In the genomic region with DNA sequence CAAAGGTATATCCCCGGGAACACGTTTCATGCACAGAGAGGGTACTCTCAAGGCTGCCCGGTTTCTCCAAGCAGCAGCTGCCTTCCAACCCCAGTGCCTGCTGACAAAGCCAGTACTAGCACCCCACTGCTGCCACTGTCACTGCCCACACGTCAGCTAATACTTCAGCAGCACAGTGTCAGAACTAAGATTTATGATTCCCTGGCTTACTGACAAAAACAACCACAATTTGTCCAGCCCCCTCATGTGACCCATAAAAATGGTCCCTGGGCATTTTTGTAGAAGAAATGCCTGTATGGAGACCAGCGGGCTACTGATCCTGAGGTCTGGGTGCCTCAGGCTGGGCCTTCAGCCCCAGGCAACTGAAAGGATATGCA, we compare ENCODE assay signal across 12 cellular contexts. TPM values are rescaled to one million over a fixed set of nuclear protein-coding genes. Genes with fewer than 3 reads are reported as not detected.
A peak's percentile ranks its signal among the peaks of the same experiment; 100 is the strongest.
DNase-seq lines count a peak whose midpoint lies in the region; ATAC-seq and TF ChIP-seq lines count a peak whose summit lies in the region.
"Had no signal": no experiment of that assay in that cellular context is flagged by ENCODE, and none has a peak within 500 bp of the region (broad histone marks: within the 10 kb centered on the region; RNA-seq: fewer than 3 reads in every experiment).

No MANE protein-coding gene starts in this region.

- no peak overlapping the region for H3K4me3 ChIP-seq in HEK293 (ENCODE audit: low read depth, low read length)
- H3K4me3 ChIP-seq in ascending aorta, result no peak overlapping the region
- no peak overlapping the region for H3K4me3 ChIP-seq in left ventricle myocardium inferior

- peaks cover 8% of the 10 kb centered on the region for H3K36me3 Mint-ChIP-seq in memory B cell

- peaks cover 0 to 34% of the 10 kb centered on the region in 2 experiments; a peak in 2 of 3 replicates for H3K36me3 ChIP-seq in HEK293 (ENCODE audit: control insufficient read depth in 2 of 2, insufficient read depth in 1 of 2, low read length in 2 of 2)
- peaks cover 8 to 11% of the 10 kb centered on the region in 2 donors for H3K36me3 ChIP-seq in ascending aorta
- peaks cover 32% of the 10 kb centered on the region for H3K36me3 ChIP-seq in left ventricle myocardium inferior

- H3K4me3 Mint-ChIP-seq in memory B cell, result no peak overlapping the region
- H3K4me3 Mint-ChIP-seq: activated CD8-positive, alpha-beta T cell treated with anti-CD3 and anti-CD28 coated beads, Interleukin-2, amount 10 ng/mL, durations not matched to agents 7 days and 5 days had no signal

- peak overlapping the region; percentile 87 for H3K27ac Mint-ChIP-seq in memory B cell

- POLR2A ChIA-PET in HEK293 (lab: Yijun Ruan, JAX), result no interaction called here

- no peak for ATAC-seq in memory B cell (ENCODE audit: low read depth)
- ATAC-seq: activated CD8-positive, alpha-beta T cell treated with anti-CD3 and anti-CD28 coated beads, Interleukin-2, amount 10 ng/mL, durations not matched to agents 7 days and 5 days had no signal

- H3K9me3 Mint-ChIP-seq in memory B cell, result no peaks in the 10 kb centered on the region

- H3K9me3 ChIP-seq in HEK293 (ENCODE audit: control insufficient read depth, insufficient read depth, low read depth, low read length) (no peaks in the 10 kb centered on the region), ascending aorta (no peaks in the 10 kb centered on the region), left ventricle myocardium inferior (replicated peaks) (no peaks in the 10 kb centered on the region)

- TF ChIP-seq CTCF in HEK293 (tag by site-specific recombination; IDR thresholded peaks at IDR 0.05), result no peak
- TF ChIP-seq CTCF in ascending aorta (IDR thresholded peaks at IDR 0.05), result no peak
- no peak for TF ChIP-seq CTCF in left ventricle myocardium inferior (IDR thresholded peaks at IDR 0.05; ENCODE audit: borderline replicate concordance)
- TF ChIP-seq CTCF in GM10266 (IDR thresholded peaks at IDR 0.05; ENCODE audit: control insufficient read depth, insufficient read depth, low read depth, missing control alignments), result no peak

- H3K27me3 ChIP-seq in ascending aorta (no peaks in the 10 kb centered on the region), left ventricle myocardium inferior (ENCODE audit: low read depth) (no peaks in the 10 kb centered on the region)

- CTCF ChIA-PET in HEK293 (lab: Yijun Ruan, JAX), result no interaction called here

- peak; percentile 24 for DNase-seq in ACHN
- DNase-seq in astrocyte of the hippocampus (ENCODE audit: low read depth, low spot score), result peak; percentile 25
- DNase-seq in memory B cell (ENCODE audit: low spot score in 2 of 2), result no peak
- DNase-seq in NCI-H774 (lab: John Stamatoyannopoulos, UW), result no peak
- DNase-seq in ascending aorta (ENCODE audit: low spot score in 2 of 2), result no peak
- no peak for DNase-seq in left ventricle myocardium inferior
- DNase-seq in GM10266 (ENCODE audit: extremely low spot score), result no peak
- DNase-seq: activated CD8-positive, alpha-beta T cell treated with anti-CD3 and anti-CD28 coated beads, Interleukin-2, amount 10 ng/mL, durations not matched to agents 7 days and 5 days; activated naive CD4-positive, alpha-beta T cell treated with Interleukin-2 at 50 U/mL for 16 hours; GDM1 had no signal

- peaks cover 29% of the 10 kb centered on the region for H3K4me1 Mint-ChIP-seq in memory B cell

- in situ Hi-C loops in ACHN (cut with HindIII; ENCODE audit: low pct_ligation_motif_present, low pct_unique_long_range_greater_than_20kb, low sequenced_read_pairs), result no loop called here

- peaks cover 7% of the 10 kb centered on the region for H3K4me1 ChIP-seq in HEK293 (ENCODE audit: control insufficient read depth, insufficient read depth, low read length)
- peaks cover 0 to 21% of the 10 kb centered on the region in 2 donors for H3K4me1 ChIP-seq in ascending aorta
- H3K4me1 ChIP-seq in left ventricle myocardium inferior, result peaks cover 28% of the 10 kb centered on the region

- H3K27me3 Mint-ChIP-seq in memory B cell, result no peaks in the 10 kb centered on the region

- intact Hi-C loops in ascending aorta (cut with DNase I), result no loop called here
- intact Hi-C loops in left ventricle myocardium inferior (cut with micrococcal nuclease), result no loop called here

- H3K27ac ChIP-seq in HEK293 (ENCODE audit: extremely low read depth, low read depth, low read length) (no peak overlapping the region), ascending aorta (no peak overlapping the region), left ventricle myocardium inferior (replicated peaks) (no peak overlapping the region)

TF ChIP-seq in HEK293, 187 proteins besides CTCF, POLR2A, EP300 and RAD21 (continues in another document):
- no peak for TF ChIP-seq ZNF302 (tag by site-specific recombination; IDR thresholded peaks at IDR 0.05; ENCODE audit: low read depth)
- TF ChIP-seq ZNF174 (tag by site-specific recombination; IDR thresholded peaks at IDR 0.05), result no peak
- TF ChIP-seq, protein P1, sequence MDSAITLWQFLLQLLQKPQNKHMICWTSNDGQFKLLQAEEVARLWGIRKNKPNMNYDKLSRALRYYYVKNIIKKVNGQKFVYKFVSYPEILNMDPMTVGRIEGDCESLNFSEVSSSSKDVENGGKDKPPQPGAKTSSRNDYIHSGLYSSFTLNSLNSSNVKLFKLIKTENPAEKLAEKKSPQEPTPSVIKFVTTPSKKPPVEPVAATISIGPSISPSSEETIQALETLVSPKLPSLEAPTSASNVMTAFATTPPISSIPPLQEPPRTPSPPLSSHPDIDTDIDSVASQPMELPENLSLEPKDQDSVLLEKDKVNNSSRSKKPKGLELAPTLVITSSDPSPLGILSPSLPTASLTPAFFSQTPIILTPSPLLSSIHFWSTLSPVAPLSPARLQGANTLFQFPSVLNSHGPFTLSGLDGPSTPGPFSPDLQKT (IDR thresholded peaks at IDR 0.05; ENCODE audit: borderline replicate concordance, low read depth, low read length), result no peak
- no peak for TF ChIP-seq ZNF146 (tag by site-specific recombination; IDR thresholded peaks at IDR 0.05)
- peak; percentile 71 for TF ChIP-seq ZFHX2 (tag by site-specific recombination; conservative IDR thresholded peaks at IDR 0.05)
- no peak for TF ChIP-seq ZNF16 (tag by site-specific recombination; IDR thresholded peaks at IDR 0.05; ENCODE audit: low read depth)
- TF ChIP-seq ZNF335 (tag by site-specific recombination; conservative IDR thresholded peaks at IDR 0.05), result peak; percentile 71
- 0 out of 2 replicates have a peak, but pooled peaks have one; percentile 44 for TF ChIP-seq ZNF843 (tag by site-specific recombination; IDR thresholded peaks at IDR 0.05)
- TF ChIP-seq, protein P2, sequence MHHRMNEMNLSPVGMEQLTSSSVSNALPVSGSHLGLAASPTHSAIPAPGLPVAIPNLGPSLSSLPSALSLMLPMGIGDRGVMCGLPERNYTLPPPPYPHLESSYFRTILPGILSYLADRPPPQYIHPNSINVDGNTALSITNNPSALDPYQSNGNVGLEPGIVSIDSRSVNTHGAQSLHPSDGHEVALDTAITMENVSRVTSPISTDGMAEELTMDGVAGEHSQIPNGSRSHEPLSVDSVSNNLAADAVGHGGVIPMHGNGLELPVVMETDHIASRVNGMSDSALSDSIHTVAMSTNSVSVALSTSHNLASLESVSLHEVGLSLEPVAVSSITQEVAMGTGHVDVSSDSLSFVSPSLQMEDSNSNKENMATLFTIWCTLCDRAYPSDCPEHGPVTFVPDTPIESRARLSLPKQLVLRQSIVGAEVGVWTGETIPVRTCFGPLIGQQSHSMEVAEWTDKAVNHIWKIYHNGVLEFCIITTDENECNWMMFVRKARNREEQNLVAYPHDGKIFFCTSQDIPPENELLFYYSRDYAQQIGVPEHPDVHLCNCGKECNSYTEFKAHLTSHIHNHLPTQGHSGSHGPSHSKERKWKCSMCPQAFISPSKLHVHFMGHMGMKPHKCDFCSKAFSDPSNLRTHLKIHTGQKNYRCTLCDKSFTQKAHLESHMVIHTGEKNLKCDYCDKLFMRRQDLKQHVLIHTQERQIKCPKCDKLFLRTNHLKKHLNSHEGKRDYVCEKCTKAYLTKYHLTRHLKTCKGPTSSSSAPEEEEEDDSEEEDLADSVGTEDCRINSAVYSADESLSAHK (tag by site-specific recombination; IDR thresholded peaks at IDR 0.05), result no peak
- TF ChIP-seq ZBTB48 (tag by site-specific recombination; IDR thresholded peaks at IDR 0.05), result peak; percentile 44; the same call in 1 of the 2 replicates
- TF ChIP-seq ZNF239 (tag by site-specific recombination; IDR thresholded peaks at IDR 0.05), result no peak
- peak; percentile 67; the same call in 1 of the 2 replicates for TF ChIP-seq ZEB2 (tag by site-specific recombination; IDR thresholded peaks at IDR 0.05)
- TF ChIP-seq, protein P3, sequence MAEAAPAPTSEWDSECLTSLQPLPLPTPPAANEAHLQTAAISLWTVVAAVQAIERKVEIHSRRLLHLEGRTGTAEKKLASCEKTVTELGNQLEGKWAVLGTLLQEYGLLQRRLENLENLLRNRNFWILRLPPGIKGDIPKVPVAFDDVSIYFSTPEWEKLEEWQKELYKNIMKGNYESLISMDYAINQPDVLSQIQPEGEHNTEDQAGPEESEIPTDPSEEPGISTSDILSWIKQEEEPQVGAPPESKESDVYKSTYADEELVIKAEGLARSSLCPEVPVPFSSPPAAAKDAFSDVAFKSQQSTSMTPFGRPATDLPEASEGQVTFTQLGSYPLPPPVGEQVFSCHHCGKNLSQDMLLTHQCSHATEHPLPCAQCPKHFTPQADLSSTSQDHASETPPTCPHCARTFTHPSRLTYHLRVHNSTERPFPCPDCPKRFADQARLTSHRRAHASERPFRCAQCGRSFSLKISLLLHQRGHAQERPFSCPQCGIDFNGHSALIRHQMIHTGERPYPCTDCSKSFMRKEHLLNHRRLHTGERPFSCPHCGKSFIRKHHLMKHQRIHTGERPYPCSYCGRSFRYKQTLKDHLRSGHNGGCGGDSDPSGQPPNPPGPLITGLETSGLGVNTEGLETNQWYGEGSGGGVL (tag by site-specific recombination; IDR thresholded peaks at IDR 0.05), result no peak
- peak; percentile 43; the same call in 1 of the 2 replicates for TF ChIP-seq ZBTB8A (tag by site-specific recombination; IDR thresholded peaks at IDR 0.05)
- no peak for TF ChIP-seq ZNF211 (tag by site-specific recombination; IDR thresholded peaks at IDR 0.05; ENCODE audit: low read depth)
- TF ChIP-seq IKZF3 (tag by site-specific recombination; IDR thresholded peaks at IDR 0.05), result peak; percentile 54; the same call in 1 of the 2 replicates
- peak; percentile 41; the same call in 1 of the 2 replicates for TF ChIP-seq ZNF600 (tag by site-specific recombination; IDR thresholded peaks at IDR 0.05)

RNA-seq across cellular contexts. Expression of a gene that starts 2.9 kb away (rescaled TPM):
- total RNA-seq in ascending aorta (66.7 TPM), left ventricle myocardium inferior (5.4 TPM)

RNA-seq across cellular contexts. Expression of a gene that starts 25.2 kb away (rescaled TPM):
- not detected for total RNA-seq in ascending aorta
- not detected for total RNA-seq in left ventricle myocardium inferior
- total RNA-seq: activated CD8-positive, alpha-beta T cell treated with anti-CD3 and anti-CD28 coated beads, Interleukin-2, amount 10 ng/mL, durations not matched to agents 7 days and 5 days; T-helper 1 cell treated with Interleukin-12 subunit alpha and Interleukin-12 subunit beta and Interleukin-4 antibody, amounts not matched to agents 30 ng/mL and 1 ng/mL, for 36 hours had no signal

RNA-seq across cellular contexts. Expression of a gene that starts 37.9 kb away (rescaled TPM):
- total RNA-seq in ascending aorta, result 21.6 TPM
- 29.8 TPM for total RNA-seq in left ventricle myocardium inferior

Comparison
In these comparisons a context has a peak if more than half of its experiments do, and no peak if none do; other contexts are left out.
1. DNase-seq: peak in ACHN (single experiment) and astrocyte of the hippocampus (single experiment); none in memory B cell (0 of 2), NCI-H774 (single experiment), ascending aorta (0 of 2), left ventricle myocardium inferior (single experiment) and GM10266 (single experiment).
2. RNA of a gene that starts 2.9 kb away (total RNA-seq): 66.7 TPM in ascending aorta (single experiment); 5.4 TPM in left ventricle myocardium inferior (single experiment); every median in the first group is over 10 times any median in the second.